ENCODE assay signal across 1 cellular context in the genomic region with DNA sequence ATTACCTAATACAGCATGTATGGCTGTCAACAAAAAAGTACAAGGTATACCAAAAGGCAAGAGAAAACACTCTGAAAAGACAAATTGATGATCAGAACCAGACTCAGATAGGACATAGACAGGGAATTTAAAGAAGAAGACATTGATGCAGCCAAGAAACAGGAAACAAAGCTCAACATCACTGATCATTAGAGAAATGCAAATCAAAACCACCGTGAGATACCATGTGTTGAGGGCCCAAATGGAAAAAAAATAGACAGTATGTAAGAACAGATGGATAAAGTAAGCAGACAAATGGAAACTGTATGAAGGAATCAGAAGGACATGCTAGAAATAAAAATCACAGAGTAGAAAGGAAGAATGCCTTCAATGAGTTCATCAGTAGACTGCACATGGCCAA.
TF ChIP-seq lines count a peak whose summit lies in the region.

No MANE protein-coding gene starts in this region.

TF ChIP-seq in GM12891, 5 proteins besides CTCF, POLR2A, EP300 and RAD21:
- TF ChIP-seq POLR2AphosphoS5 (IDR thresholded peaks at IDR 0.05; ENCODE audit: low read depth, low read length) (no peak), SPI1 (IDR thresholded peaks at IDR 0.05; ENCODE audit: low read depth, low read length) (no peak), TAF1 (IDR thresholded peaks at IDR 0.05; ENCODE audit: low read depth, low read length) (no peak), PAX5 (IDR thresholded peaks at IDR 0.05; ENCODE audit: insufficient read depth, low read length, severe bottlenecking) (no peak), POU2F2 (IDR thresholded peaks at IDR 0.05; ENCODE audit: low read depth, low read length) (no peak)
TF ChIP-seq in GM12891: peak in this region for 0.
